24 cellular contexts compared by ENCODE assay signal in the genomic region with DNA sequence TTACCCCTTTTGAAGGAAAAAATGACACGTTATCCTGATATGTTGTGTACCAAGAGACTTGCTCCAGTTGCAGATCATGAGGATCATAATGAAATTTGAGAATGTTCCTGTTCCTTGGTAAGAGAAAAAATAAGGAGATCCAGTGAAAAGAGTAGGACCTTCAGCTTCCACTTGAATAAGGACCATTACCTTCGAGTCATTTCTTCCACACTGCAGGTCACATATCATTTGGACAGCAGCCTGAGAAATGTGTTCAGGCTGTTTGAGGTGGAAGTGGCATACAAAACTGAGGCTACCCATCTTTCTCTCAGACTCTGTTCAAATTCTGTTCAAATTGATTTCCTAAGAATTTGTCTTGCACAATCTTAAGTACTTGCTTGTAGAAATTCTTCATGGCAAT.
"Had no signal": no experiment of that assay in that cellular context is flagged by ENCODE, and none has a peak within 500 bp of the region (broad histone marks: within the 10 kb centered on the region; RNA-seq: fewer than 3 reads in every experiment).

No MANE protein-coding gene starts in this region.

- DNase-seq: occipital lobe; ovary; posterior cingulate gyrus; psoas muscle; right cardiac atrium; right lobe of liver; sigmoid colon; small intestine; stimulated activated CD4-positive, alpha-beta T cell treated with anti-CD3 and anti-CD28 coated beads, Interleukin-15, amount 100 ng/mL, for 24 hours; stimulated activated CD4-positive, alpha-beta T cell treated with anti-CD3 and anti-CD28 coated beads, Interleukin-2, amount 100 ng/mL, for 24 hours; stimulated activated CD4-positive, alpha-beta T cell treated with anti-CD3 and anti-CD28 coated beads, Interleukin-2, amount 100 ng/mL, for 48 hours; stimulated activated CD4-positive, alpha-beta T cell treated with anti-CD3 and anti-CD28 coated beads, Interleukin-4, amount 100 ng/mL, for 24 hours; stimulated activated naive B cell treated with anti-CD40 and anti-IgM and Interleukin-4, amounts not matched to agents 10 μg/mL and 1 μg/mL and 100 μg/mL, for 72 hours; stimulated activated naive CD4-positive, alpha-beta T cell treated with Interleukin-2 at 50 U/mL for 16 hours; stomach; thyroid gland; trophoblast cell; upper lobe of left lung had no signal

- H3K4me3 ChIP-seq: neural progenitor cell, ovary, psoas muscle, right lobe of liver, sigmoid colon, stomach, thoracic aorta, thyroid gland, tibial nerve, upper lobe of left lung, vagina had no signal

- H3K27ac ChIP-seq: neural progenitor cell, ovary, parathyroid adenoma, psoas muscle, right lobe of liver, sigmoid colon, stomach, thoracic aorta, thyroid gland, tibial nerve, upper lobe of left lung, vagina had no signal

- H3K9me3 ChIP-seq: ovary, psoas muscle, right lobe of liver, sigmoid colon, stomach, thoracic aorta, thyroid gland, tibial nerve, upper lobe of left lung, vagina had no signal

- H3K27me3 ChIP-seq: neural progenitor cell, ovary, right lobe of liver, sigmoid colon, stomach, thyroid gland, tibial nerve, upper lobe of left lung, vagina had no signal

- H3K36me3 ChIP-seq: neural progenitor cell, ovary, right lobe of liver, sigmoid colon, stomach, thoracic aorta, thyroid gland, tibial nerve, upper lobe of left lung, vagina had no signal

- H3K9ac ChIP-seq: neural progenitor cell, parathyroid adenoma had no signal

- H3K4me1 ChIP-seq: parathyroid adenoma, psoas muscle, right lobe of liver, sigmoid colon, stomach, thyroid gland, upper lobe of left lung, vagina had no signal

- ATAC-seq: psoas muscle; right cardiac atrium; right lobe of liver; stimulated activated effector memory CD8-positive, alpha-beta T cell treated with anti-CD3 and anti-CD28 coated beads, Interleukin-12 subunit alpha, Interleukin-12 subunit beta, amount 100 ng/mL, for 72 hours; stimulated activated naive B cell treated with anti-CD40 and anti-IgM and Interleukin-4, amounts not matched to agents 10 μg/mL and 1 μg/mL and 100 μg/mL, for 72 hours had no signal
